ENCODE assay signal across 9 cellular contexts in genomic region chr12:117241697-117242096, GRCh38.
"Had no signal": no experiment of that assay in that cellular context is flagged by ENCODE, and none has a peak within 500 bp of the region (broad histone marks: within the 10 kb centered on the region; RNA-seq: fewer than 3 reads in every experiment).

No MANE protein-coding gene starts in this region.

- H3K9me3 ChIP-seq: HAP-1 had no signal

- H3K27ac Mint-ChIP-seq: GM23338, H9, HFFc6 had no signal

- ATAC-seq: GM23338, HCT116 had no signal

- H3K4me3 Mint-ChIP-seq: GM23338, H9, HFFc6 had no signal

- H3K9me3 Mint-ChIP-seq: GM23338, H9, HFFc6 had no signal

- H3K36me3 ChIP-seq: HAP-1 had no signal

- H3K27ac ChIP-seq: GM23248 had no signal

- H3K4me3 ChIP-seq: GM23248, GM23338, HAP-1 had no signal

- DNase-seq: GM23248, GOT3, H7, H9, HCEC 1CT, HFFc6 had no signal

- H3K4me1 ChIP-seq: HAP-1 had no signal
